13 cellular contexts compared by ENCODE assay signal in the genomic region with DNA sequence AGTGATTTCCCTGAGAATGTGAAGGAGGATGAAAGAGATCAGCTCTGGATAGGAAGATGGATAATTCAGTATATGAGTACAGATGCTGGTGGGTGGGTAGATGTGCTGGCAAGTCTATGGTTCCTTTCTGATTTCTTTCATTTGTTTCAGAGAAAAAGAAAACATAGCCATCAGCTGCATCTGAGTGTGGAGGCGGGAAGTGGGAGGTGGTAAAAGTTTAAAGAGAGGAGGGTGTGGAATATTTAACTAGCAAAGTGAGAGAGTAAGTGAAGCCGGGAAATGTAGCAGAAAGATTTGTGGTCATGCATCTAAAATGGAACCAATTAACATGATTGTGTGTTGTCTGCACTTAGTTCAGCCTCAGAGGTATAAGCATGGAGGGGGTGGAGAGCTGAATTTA. TPM values are rescaled to one million over a fixed set of nuclear protein-coding genes. Genes with fewer than 3 reads are reported as not detected.
DNase-seq lines count a peak whose midpoint lies in the region; ATAC-seq and TF ChIP-seq lines count a peak whose summit lies in the region.
"Had no signal": no experiment of that assay in that cellular context is flagged by ENCODE, and none has a peak within 500 bp of the region (broad histone marks: within the 10 kb centered on the region; RNA-seq: fewer than 3 reads in every experiment).

No MANE protein-coding gene starts in this region.

- BruUV-seq in PC-3 (replicated peaks; lab: Mats Ljungman, UMichigan), result no TSS peak

- H3K9me3 ChIP-seq in PC-3 (ENCODE audit: low read length), result no peaks in the 10 kb centered on the region
- H3K9me3 ChIP-seq: Caco-2, HAP-1 had no signal

- intact Hi-C loops in PC-3 (cut with micrococcal nuclease), result no loop called here
- intact Hi-C loops in sciatic nerve (cut with DNase I), result no loop called here
- intact Hi-C loops in Right ventricle myocardium superior (cut with DNase I), result no loop called here

- no peaks in the 10 kb centered on the region for H4K20me1 ChIP-seq in PC-3 (ENCODE audit: low read length)

- no peaks in the 10 kb centered on the region for H3K4me1 ChIP-seq in PC-3 (ENCODE audit: insufficient read depth, low read length)
- H3K4me1 ChIP-seq: Caco-2 had no signal

- H2AFZ ChIP-seq in PC-3 (ENCODE audit: low read length), result no peak overlapping the region

- H3K27ac ChIP-seq in PC-3 (ENCODE audit: low read length), result no peak overlapping the region
- H3K27ac ChIP-seq: C4-2B had no signal

- peaks cover 45% of the 10 kb centered on the region for H3K36me3 ChIP-seq in PC-3 (ENCODE audit: low read depth, low read length)
- H3K36me3 ChIP-seq: HAP-1 had no signal

- H3K9me2 ChIP-seq in PC-3 (replicated peaks; ENCODE audit: low read length), result no peaks in the 10 kb centered on the region

- no peak overlapping the region for H3K4me3 ChIP-seq in PC-3 (ENCODE audit: low read length)
- H3K4me3 ChIP-seq: HAP-1 had no signal

- TF ChIP-seq CTCF in PC-3 (conservative IDR thresholded peaks at IDR 0.05; ENCODE audit: low read depth, low read length), result no peak

- CTCF ChIA-PET in PC-3 (lab: Charles Lee), result no interaction called here

- H3K79me2 ChIP-seq in PC-3 (ENCODE audit: low read length), result no peaks in the 10 kb centered on the region

- ATAC-seq in PC-3 (peak; percentile 27; the same call in 1 of the 2 replicates), sciatic nerve (no peak), Right ventricle myocardium superior (ENCODE audit: poor library complexity) (no peak)
- ATAC-seq: HepG2 had no signal

- no peaks in the 10 kb centered on the region for H3K27me3 ChIP-seq in PC-3 (ENCODE audit: low read length)

- no peak overlapping the region for H3K9ac ChIP-seq in PC-3 (ENCODE audit: low read length)

- H3F3A ChIP-seq in PC-3 (ENCODE audit: low read length, unreplicated experiment), result no peaks in the 10 kb centered on the region

- POLR2A ChIA-PET in PC-3 (lab: Charles Lee; ENCODE audit: unreplicated experiment), result no interaction called here

- DNase-seq in PC-3 (no peak), left kidney (ENCODE audit: low read depth, low spot score) (peak; percentile 29), renal cortical epithelial cell (ENCODE audit: low read depth) (peak; percentile 53), sciatic nerve (ENCODE audit: low spot score) (no peak), Right ventricle myocardium superior (no peak)
- DNase-seq in effector CD4-positive, alpha-beta T cell, result no peak
- DNase-seq: ACHN; Caco-2; CD4-positive, alpha-beta T cell; KBM-7 had no signal

- H3K4me2 ChIP-seq in PC-3 (ENCODE audit: low read length), result no peak overlapping the region

RNA-seq across cellular contexts. Expression of a gene that starts 16.4 kb away (rescaled TPM):
- total RNA-seq in PC-3 (2014; rRNA removed) (not detected in 2 replicates), renal cortical epithelial cell (not detected in 2 replicates), sciatic nerve (not detected), Right ventricle myocardium superior (not detected)
- total RNA-seq: Caco-2; CD4-positive, alpha-beta T cell; HepG2 had no signal

Comparison
In these comparisons a context has a peak if more than half of its experiments do, and no peak if none do; other contexts are left out.
1. DNase-seq: peak in left kidney (single experiment) and renal cortical epithelial cell (single experiment); none in PC-3 (single experiment), effector CD4-positive, alpha-beta T cell (single experiment), sciatic nerve (single experiment) and Right ventricle myocardium superior (single experiment).